Comparison of ENCODE assay signal across 1 cellular context in genomic region chr19:10113964-10114650, GRCh38.
TF ChIP-seq lines count a peak whose summit lies in the region.

No MANE protein-coding gene starts in this region.

TF ChIP-seq in K562, 482 proteins besides CTCF, POLR2A, EP300 and RAD21 (continues in another document):
- TF ChIP-seq HOMEZ (CRISPR knock-in tag; IDR thresholded peaks at IDR 0.05) (no peak), HNRNPK (IDR thresholded peaks at IDR 0.05; ENCODE audit: low read depth, low read length, poor library complexity, severe bottlenecking) (no peak), ZNF695 (CRISPR knock-in tag; IDR thresholded peaks at IDR 0.05) (no peak), CAMTA2 (CRISPR knock-in tag; conservative IDR thresholded peaks at IDR 0.05) (no peak), FOXP1 (CRISPR knock-in tag; IDR thresholded peaks at IDR 0.05) (0 out of 2 replicates have a peak, but pooled peaks have one; percentile 15), TFE3 (CRISPR knock-in tag; IDR thresholded peaks at IDR 0.05) (no peak), THAP12 (CRISPR knock-in tag; IDR thresholded peaks at IDR 0.05) (no peak), PHF8 (IDR thresholded peaks at IDR 0.05; ENCODE audit: borderline replicate concordance, low read length) (no peak), RBM22 (IDR thresholded peaks at IDR 0.05; ENCODE audit: low read depth, low read length, poor library complexity, severe bottlenecking) (peak; percentile 74), NFE2 (IDR thresholded peaks at IDR 0.05; ENCODE audit: low read depth) (no peak), ZNF77 (CRISPR knock-in tag; IDR thresholded peaks at IDR 0.05) (0 out of 2 replicates have a peak, but pooled peaks have one; percentile 7), BCLAF1 (IDR thresholded peaks at IDR 0.05; ENCODE audit: borderline replicate concordance in 1 of 2, control insufficient read depth in 1 of 2, low read depth in 2 of 2, low read length in 1 of 2) (no peak), TEAD4 (IDR thresholded peaks at IDR 0.05; ENCODE audit: low read length) (peak; percentile 9; the same call in 1 of the 2 replicates), TEAD4 (CRISPR knock-in tag; IDR thresholded peaks at IDR 0.05; ENCODE audit: borderline replicate concordance) (no peak), ZBTB1 (CRISPR knock-in tag; IDR thresholded peaks at IDR 0.05; ENCODE audit: borderline replicate concordance, low read depth) (no peak), NUFIP1 (IDR thresholded peaks at IDR 0.05; ENCODE audit: partially characterized antibody) (no peak), ZBTB33 (CRISPR knock-in tag; IDR thresholded peaks at IDR 0.05) (peak; percentile 98), YY1 (IDR thresholded peaks at IDR 0.05; ENCODE audit: borderline replicate concordance in 1 of 3, control insufficient read depth in 1 of 3, extremely low read depth in 1 of 3, insufficient read depth in 3 of 3, insufficient read length in 1 of 3, insufficient replicate concordance in 2 of 3, low read depth in 1 of 3, low read length in 2 of 3) (no peak), CCNT2 (IDR thresholded peaks at IDR 0.05; ENCODE audit: borderline replicate concordance, extremely low read depth, insufficient read length, low read depth, low read length) (peak; percentile 76), BDP1 (IDR thresholded peaks at IDR 0.05; ENCODE audit: insufficient read depth, insufficient read length) (no peak), SOX6 (IDR thresholded peaks at IDR 0.05) (no peak), ZNF140 (CRISPR knock-in tag; IDR thresholded peaks at IDR 0.05) (no peak), FIP1L1 (IDR thresholded peaks at IDR 0.05; ENCODE audit: low read depth, low read length, poor library complexity, severe bottlenecking) (peak; percentile 97), CLOCK (CRISPR knock-in tag; IDR thresholded peaks at IDR 0.05; ENCODE audit: borderline replicate concordance) (no peak), PHF21A (IDR thresholded peaks at IDR 0.05; ENCODE audit: borderline replicate concordance, low read depth) (no peak), ZNF274 (IDR thresholded peaks at IDR 0.05; ENCODE audit: borderline replicate concordance, low read depth, low read length) (no peak), MECOM (CRISPR knock-in tag; IDR thresholded peaks at IDR 0.05) (no peak), CTBP1 (IDR thresholded peaks at IDR 0.05; ENCODE audit: borderline replicate concordance) (no peak), MCM3 (IDR thresholded peaks at IDR 0.05) (no peak), SNIP1 (IDR thresholded peaks at IDR 0.05; ENCODE audit: low read depth) (no peak), BHLHE40 (IDR thresholded peaks at IDR 0.05; ENCODE audit: low read length) (no peak), PATZ1 (CRISPR knock-in tag; IDR thresholded peaks at IDR 0.05; ENCODE audit: borderline replicate concordance) (no peak), SMC3 (conservative IDR thresholded peaks at IDR 0.05; ENCODE audit: insufficient read depth, low read depth, low read length) (no peak), ETV1 (tag; conservative IDR thresholded peaks at IDR 0.05; ENCODE audit: low read depth) (no peak), ZNF740 (CRISPR knock-in tag; IDR thresholded peaks at IDR 0.05) (0 out of 2 replicates have a peak, but pooled peaks have one; percentile 13), ZNF740 (tag; IDR thresholded peaks at IDR 0.05) (no peak), ZNF830 (CRISPR knock-in tag; IDR thresholded peaks at IDR 0.05) (0 out of 2 replicates have a peak, but pooled peaks have one; percentile 28), DACH1 (IDR thresholded peaks at IDR 0.05; ENCODE audit: partially characterized antibody) (no peak), HMGXB4 (CRISPR knock-in tag; IDR thresholded peaks at IDR 0.05) (no peak; the same call in 1 of the 2 replicates), EZH2 (IDR thresholded peaks at IDR 0.05; ENCODE audit: borderline replicate concordance, low read depth, low read length) (no peak)
